In genomic region chr5:82312373-82312856, GRCh38 we compare ENCODE assay signal across 9 cellular contexts. TPM values are rescaled to one million over a fixed set of nuclear protein-coding genes. Genes with fewer than 3 reads are reported as not detected.
DNase-seq lines count a peak whose midpoint lies in the region; ATAC-seq, FAIRE-seq and TF ChIP-seq lines count a peak whose summit lies in the region.
"Had no signal": no experiment of that assay in that cellular context is flagged by ENCODE, and none has a peak within 500 bp of the region (broad histone marks: within the 10 kb centered on the region; RNA-seq: fewer than 3 reads in every experiment).

No MANE protein-coding gene starts in this region.

- no peaks in the 10 kb centered on the region for H3K9me3 Mint-ChIP-seq in activated CD4-positive, alpha-beta memory T cell treated with anti-CD3 and anti-CD28 coated beads, Interleukin-2, amount 10 ng/mL, durations not matched to agents 7 days and 5 days

- peaks cover 6% of the 10 kb centered on the region for H3K36me3 Mint-ChIP-seq in activated CD4-positive, alpha-beta memory T cell treated with anti-CD3 and anti-CD28 coated beads, Interleukin-2, amount 10 ng/mL, durations not matched to agents 7 days and 5 days (ENCODE audit: low read depth)

- no peak overlapping the region for H3K27ac Mint-ChIP-seq in activated CD4-positive, alpha-beta memory T cell treated with anti-CD3 and anti-CD28 coated beads, Interleukin-2, amount 10 ng/mL, durations not matched to agents 7 days and 5 days

- no peak overlapping the region for H3K4me3 Mint-ChIP-seq in activated CD4-positive, alpha-beta memory T cell treated with anti-CD3 and anti-CD28 coated beads, Interleukin-2, amount 10 ng/mL, durations not matched to agents 7 days and 5 days
- H3K4me3 Mint-ChIP-seq: naive thymus-derived CD8-positive, alpha-beta T cell had no signal

- CTCF ChIA-PET in activated CD4-positive, alpha-beta memory T cell treated with anti-CD3 and anti-CD28 coated beads, Interleukin-2, amount 10 ng/mL, durations not matched to agents 7 days and 5 days (lab: Charles Lee), result interaction anchor here (0.7 to 2.5 kb wide), 14 partner anchors 12 to 1250 kb away, joined by 3 to 7 read pairs (median 3); partner anchors contain the start of gene RPS23

- DNase-seq in AG20443 (ENCODE audit: low spot score) (peak; percentile 80), GM19239 (ENCODE audit: insufficient read length, low spot score) (peak; percentile 4), NCI-H2196 (lab: John Stamatoyannopoulos, UW; ENCODE audit: unreplicated experiment) (peak; percentile 7), fibroblast of pulmonary artery (ENCODE audit: low read depth) (peak; percentile 89), nucleus accumbens (lab: John Stamatoyannopoulos, UW) (peak in 41 of 56 donors; percentile 4 to 76 (median 27)), KG1 (lab: John Stamatoyannopoulos, UW) (no peak)
- DNase-seq in activated CD4-positive, alpha-beta memory T cell treated with anti-CD3 and anti-CD28 coated beads, Interleukin-2, amount 10 ng/mL, durations not matched to agents 7 days and 5 days, result peak; percentile 46

- FAIRE-seq in GM19239 (lab: Jason Lieb, UNC), result peak; percentile 14

- POLR2A ChIA-PET in activated CD4-positive, alpha-beta memory T cell treated with anti-CD3 and anti-CD28 coated beads, Interleukin-2, amount 10 ng/mL, durations not matched to agents 7 days and 5 days (lab: Charles Lee), result interaction anchor here (0.8 kb wide), 1 partner anchor 35 kb away, joined by 4 read pairs; the partner anchor contains the start of gene RPS23

- ATAC-seq in GM18519 (IDR thresholded peaks at IDR 0.05; ENCODE audit: low FRiP score, unreplicated experiment), result no peak
- ATAC-seq: naive thymus-derived CD8-positive, alpha-beta T cell had no signal

- TF ChIP-seq CTCF in fibroblast of pulmonary artery (IDR thresholded peaks at IDR 0.05; ENCODE audit: low read length, missing control alignments), result peak; percentile 99

- H3K4me3 ChIP-seq in fibroblast of pulmonary artery (replicated peaks; ENCODE audit: low read depth, low read length), result no peak overlapping the region

- no peaks in the 10 kb centered on the region for H3K27me3 Mint-ChIP-seq in activated CD4-positive, alpha-beta memory T cell treated with anti-CD3 and anti-CD28 coated beads, Interleukin-2, amount 10 ng/mL, durations not matched to agents 7 days and 5 days

- H3K4me1 Mint-ChIP-seq in activated CD4-positive, alpha-beta memory T cell treated with anti-CD3 and anti-CD28 coated beads, Interleukin-2, amount 10 ng/mL, durations not matched to agents 7 days and 5 days, result no peaks in the 10 kb centered on the region

RNA-seq across cellular contexts. Expression of gene RPS23, which starts 34.3 kb away (rescaled TPM):
- 1,000 to 10,000 TPM; 1,639 to 1,645 TPM for total RNA-seq in activated CD4-positive, alpha-beta memory T cell treated with anti-CD3 and anti-CD28 coated beads, Interleukin-2, amount 10 ng/mL, durations not matched to agents 7 days and 5 days
